8 cellular contexts compared by ENCODE assay signal in genomic region chr19:18541992-18542935, GRCh38. TPM values are rescaled to one million over a fixed set of nuclear protein-coding genes. Genes with fewer than 3 reads are reported as not detected.
DNase-seq lines count a peak whose midpoint lies in the region; ATAC-seq and TF ChIP-seq lines count a peak whose summit lies in the region.

No MANE protein-coding gene starts in this region.

- H2AFZ ChIP-seq in HCT116 (ENCODE audit: low read depth, low read length, poor library complexity, severe bottlenecking): no peak overlapping the region

- RAD21 ChIA-PET in HCT116 (lab: Charles Lee; ENCODE audit: low non-redundant PET in 1 of 2, low total read pairs in 2 of 2, uncharacterized antibody in 2 of 2, unreplicated experiment in 2 of 2): no interaction called here

- peak overlapping the region; percentile 74 for H3K9ac ChIP-seq in HCT116 (ENCODE audit: low read length)

- H3K36me3 ChIP-seq in HCT116 (ENCODE audit: control insufficient read depth in 1 of 2, insufficient read depth in 2 of 2, low read length in 2 of 2): peaks cover 17 to 21% of the 10 kb centered on the region in 2 experiments; a peak in 3 of 4 replicates
- peaks cover 0 to 44% of the 10 kb centered on the region in 2 donors for H3K36me3 ChIP-seq in gastroesophageal sphincter

- peak overlapping the region; percentile 76 for H3K4me3 ChIP-seq in HCT116 (replicated peaks in 1 of 2; ENCODE audit: low read depth in 1 of 2, low read length in 2 of 2)
- peak overlapping the region; percentile 70 for H3K4me3 ChIP-seq in WI38 (ENCODE audit: low read depth, low read length)
- peak overlapping the region; percentile 82 to 93 for H3K4me3 ChIP-seq in gastroesophageal sphincter
- H3K4me3 ChIP-seq in skeletal muscle cell (ENCODE audit: low read depth, low read length): peak overlapping the region; percentile 68

- no peak for DNase-seq in HCT116 (ENCODE audit: low read depth, low spot score)
- DNase-seq in skeletal muscle cell (ENCODE audit: low read depth): no peak
- no peak for DNase-seq in AML-193 (lab: John Stamatoyannopoulos, UW)
- DNase-seq in middle frontal gyrus (ENCODE audit: extremely low spot score, low spot score): no peak
- DNase-seq in NCI-H748 treated with DMSO at 0.1 percent for 48 hours (lab: John Stamatoyannopoulos, UW): no peak

- TF ChIP-seq CTCF in HCT116 (IDR thresholded peaks at IDR 0.05 in 2 of 3, conservative IDR thresholded peaks at IDR 0.05 in 1 of 3; ENCODE audit: borderline replicate concordance in 1 of 3, insufficient read depth in 1 of 3, low read depth in 2 of 3, low read length in 2 of 3) (no peak), WI38 (IDR thresholded peaks at IDR 0.05; ENCODE audit: low read depth, low read length) (no peak), gastroesophageal sphincter (IDR thresholded peaks at IDR 0.05) (no peak)

- H3K9me3 ChIP-seq in HCT116 (ENCODE audit: control insufficient read depth in 1 of 2, insufficient read depth in 1 of 2, low read depth in 1 of 2, low read length in 2 of 2) (no peaks in the 10 kb centered on the region), gastroesophageal sphincter (no peaks in the 10 kb centered on the region)

- peak overlapping the region; percentile 97 for H3K4me2 ChIP-seq in HCT116 (ENCODE audit: low read length)

- intact Hi-C loops in HCT116 (cut with micrococcal nuclease): no loop called here

- 21 to 31% methylated on average over 6 of the region's 11 CpGs for WGBS in gastroesophageal sphincter (ENCODE audit: low coverage in 1 of 2), 2 donors

- peak overlapping the region; percentile 80 for H3K27ac ChIP-seq in HCT116 (ENCODE audit: low read depth, low read length)
- peak overlapping the region; percentile 88 to 98 (median 92) for H3K27ac ChIP-seq in gastroesophageal sphincter

- H3K79me2 ChIP-seq in HCT116 (ENCODE audit: insufficient read depth, low read length): peaks cover 17% of the 10 kb centered on the region

- no peak for ATAC-seq in HCT116
- ATAC-seq in gastroesophageal sphincter: no peak
- ATAC-seq in GM18498 (IDR thresholded peaks at IDR 0.05; ENCODE audit: unreplicated experiment): no peak

- TF ChIP-seq RAD21 in HCT116 (IDR thresholded peaks at IDR 0.05; ENCODE audit: low read depth): no peak

- H3K9me2 ChIP-seq in HCT116 (ENCODE audit: insufficient read depth): no peaks in the 10 kb centered on the region

- TF ChIP-seq POLR2A in HCT116 (IDR thresholded peaks at IDR 0.05; ENCODE audit: borderline replicate concordance, extremely low read depth, insufficient read depth, insufficient read length) (no peak), gastroesophageal sphincter (IDR thresholded peaks at IDR 0.05) (no peak)

- POLR2A ChIA-PET in HCT116 (lab: Charles Lee): interaction anchor here (0.7 kb wide), 3 partner anchors 29 to 56 kb away, joined by 3 to 7 read pairs (median 5); no protein-coding TSS in a partner anchor

- TF ChIP-seq EP300 in gastroesophageal sphincter (IDR thresholded peaks at IDR 0.05): no peak

- H3K4me1 ChIP-seq in HCT116 (ENCODE audit: control insufficient read depth in 1 of 2, insufficient read depth in 2 of 2, low read length in 2 of 2) (peaks cover 8 to 18% of the 10 kb centered on the region in 2 experiments), gastroesophageal sphincter (peaks cover 0 to 27% (median 13%) of the 10 kb centered on the region in 3 donors)

- H4K20me1 ChIP-seq in HCT116 (ENCODE audit: insufficient read depth): no peaks in the 10 kb centered on the region

- CTCF ChIA-PET in HCT116 (lab: Charles Lee): no interaction called here

- no TSS peak for BruUV-seq in HCT116 (replicated peaks; lab: Mats Ljungman, UMichigan)

- H3K27me3 ChIP-seq in HCT116 (ENCODE audit: insufficient read depth, low read length): no peaks in the 10 kb centered on the region
- no peaks in the 10 kb centered on the region for H3K27me3 ChIP-seq in gastroesophageal sphincter

TF ChIP-seq in HCT116, 20 proteins besides CTCF, POLR2A, EP300 and RAD21:
- TF ChIP-seq ZBTB33 (IDR thresholded peaks at IDR 0.05; ENCODE audit: extremely low read depth, insufficient replicate concordance, low read length): no peak
- TF ChIP-seq POLR2AphosphoS5 (IDR thresholded peaks at IDR 0.05; ENCODE audit: low read depth, low read length): 0 out of 2 replicates have a peak, but pooled peaks have one; percentile 11

RNA-seq across cellular contexts. Expression of gene FKBP8, which starts 1.1 kb away (rescaled TPM):
- total RNA-seq in HCT116 (2021; ENCODE audit: unreplicated experiment): 261 TPM
- polyA plus RNA-seq in HCT116 (2012): 319 and 380 TPM in 2 replicates
- total RNA-seq in gastroesophageal sphincter: 100 to 1,000 TPM; 408 to 436 (median 418) TPM

RNA-seq across cellular contexts. Expression of gene KXD1, which starts 15.4 kb away (rescaled TPM):
- 139 TPM for total RNA-seq in HCT116 (2021; ENCODE audit: unreplicated experiment)
- 212 and 220 TPM in 2 replicates for polyA plus RNA-seq in HCT116 (2012)
- 100 to 1,000 TPM; 130 to 137 (median 135) TPM for total RNA-seq in gastroesophageal sphincter

RNA-seq across cellular contexts. Expression of gene ELL, which starts 20.4 kb away (rescaled TPM):
- total RNA-seq in HCT116 (2021; ENCODE audit: unreplicated experiment) (22.9 TPM), gastroesophageal sphincter (10 to 100 TPM; 12.5 to 19.0 (median 14.7) TPM)
- 14.9 and 19.8 TPM in 2 replicates for polyA plus RNA-seq in HCT116 (2012)

RNA-seq across cellular contexts. Expression of gene UBA52, which starts 29.4 kb away (rescaled TPM):
- total RNA-seq in HCT116 (2021; ENCODE audit: unreplicated experiment): 1,743 TPM
- polyA plus RNA-seq in HCT116 (2012): 3,327 and 3,735 TPM in 2 replicates
- total RNA-seq in gastroesophageal sphincter: 100 to 1,000 TPM; 371 to 644 (median 574) TPM

RNA-seq across cellular contexts. Expression of gene REX1BD, which starts 46.3 kb away (rescaled TPM):
- total RNA-seq in HCT116 (2021; ENCODE audit: unreplicated experiment): 97.1 TPM
- polyA plus RNA-seq in HCT116 (2012): 107 and 110 TPM in 2 replicates
- 10 to 100 TPM; 64.8 to 72.6 (median 68.6) TPM for total RNA-seq in gastroesophageal sphincter
